ENCODE assay signal across 10 cellular contexts in genomic region chr7:50531401-50531906, GRCh38. TPM values are rescaled to one million over a fixed set of nuclear protein-coding genes. Genes with fewer than 3 reads are reported as not detected.
A peak's percentile ranks its signal among the peaks of the same experiment; 100 is the strongest.
DNase-seq lines count a peak whose midpoint lies in the region; ATAC-seq lines count a peak whose summit lies in the region.
"Had no signal": no experiment of that assay in that cellular context is flagged by ENCODE, and none has a peak within 500 bp of the region (broad histone marks: within the 10 kb centered on the region; RNA-seq: fewer than 3 reads in every experiment).

No MANE protein-coding gene starts in this region.

- peak; percentile 55 for DNase-seq in activated naive CD4-positive, alpha-beta T cell treated with anti-CD3 and anti-CD28 coated beads for 36 hours
- no peak for DNase-seq in activated naive CD4-positive, alpha-beta T cell treated with anti-CD3 and anti-CD28 coated beads, Interleukin-2, amount 50 U/mL, for 16 hours
- DNase-seq in NCI-H69 (lab: John Stamatoyannopoulos, UW) (peak; percentile 97), aorta (no peak), activated gamma-delta T cell (lab: John Stamatoyannopoulos, UW) (no peak), GOT3 (lab: John Stamatoyannopoulos, UW) (no peak)
- DNase-seq in stimulated activated CD8-positive, alpha-beta memory T cell treated with anti-CD3 and anti-CD28 coated beads, Interleukin-12 subunit alpha, Interleukin-12 subunit beta, amount 100 ng/mL, for 1 hour (ENCODE audit: low read depth): peak; percentile 9

- peaks cover 10% of the 10 kb centered on the region for H3K4me1 Mint-ChIP-seq in activated naive CD4-positive, alpha-beta T cell treated with anti-CD3 and anti-CD28 coated beads for 36 hours (ENCODE audit: low read depth)

- H3K9me3 ChIP-seq in endocrine pancreas (ENCODE audit: control insufficient read depth, low read length): no peaks in the 10 kb centered on the region
- H3K9me3 ChIP-seq in aorta (ENCODE audit: control insufficient read depth, low read length): peaks cover 1% of the 10 kb centered on the region
- H3K9me3 ChIP-seq: BLaER1 treated with 17β-estradiol and CSF1 and Interleukin-3, amounts not matched to agents 10 nM and 100 nM had no signal

- no peaks in the 10 kb centered on the region for H3K9me3 Mint-ChIP-seq in activated naive CD4-positive, alpha-beta T cell treated with anti-CD3 and anti-CD28 coated beads for 36 hours

- H3K4me1 ChIP-seq in endocrine pancreas (ENCODE audit: control insufficient read depth, insufficient read depth, low read length) (peaks cover 14% of the 10 kb centered on the region), aorta (ENCODE audit: control insufficient read depth in 1 of 2, insufficient read depth in 2 of 2, low read length in 2 of 2) (no peaks in the 10 kb centered on the region)

- WGBS in aorta, 2 donors: 52 to 58% methylated on average over 11 of the region's 11 CpGs

- H3K36me3 Mint-ChIP-seq in activated naive CD4-positive, alpha-beta T cell treated with anti-CD3 and anti-CD28 coated beads for 36 hours (ENCODE audit: low read depth): no peaks in the 10 kb centered on the region

- H3K27me3 ChIP-seq in endocrine pancreas (ENCODE audit: control insufficient read depth, insufficient read depth, low read length): no peaks in the 10 kb centered on the region
- no peaks in the 10 kb centered on the region for H3K27me3 ChIP-seq in aorta (ENCODE audit: control insufficient read depth in 1 of 2, insufficient read depth in 2 of 2, low read length in 1 of 2)
- H3K27me3 ChIP-seq: BLaER1 treated with 17β-estradiol and CSF1 and Interleukin-3, amounts not matched to agents 10 nM and 100 nM had no signal

- H3K4me3 ChIP-seq in endocrine pancreas (ENCODE audit: control insufficient read depth, insufficient read depth, low read length): peak overlapping the region; percentile 11
- no peak overlapping the region for H3K4me3 ChIP-seq in aorta (ENCODE audit: low read length in 2 of 2)
- H3K4me3 ChIP-seq: BLaER1 treated with 17β-estradiol and CSF1 and Interleukin-3, amounts not matched to agents 10 nM and 100 nM had no signal

- CTCF ChIA-PET in activated naive CD4-positive, alpha-beta T cell treated with anti-CD3 and anti-CD28 coated beads for 36 hours (lab: Charles Lee): interaction anchor here (0.8 to 1.0 kb wide), 2 partner anchors 37 to 81 kb away, joined by 3 read pairs; no protein-coding TSS in a partner anchor

- intact Hi-C loops in activated naive CD4-positive, alpha-beta T cell treated with anti-CD3 and anti-CD28 coated beads for 36 hours (cut with micrococcal nuclease): loop anchor here (2.0 kb wide), 1 partner anchor 63 kb away; no protein-coding TSS in a partner anchor
- intact Hi-C loops in aorta (cut with DNase I): no loop called here

- ATAC-seq in aorta (ENCODE audit: low FRiP score): no peak

- H3K36me3 ChIP-seq in endocrine pancreas (ENCODE audit: control insufficient read depth, insufficient read depth, low read length) (no peaks in the 10 kb centered on the region), aorta (ENCODE audit: control insufficient read depth in 1 of 2, insufficient read depth in 2 of 2, low read length in 1 of 2) (no peaks in the 10 kb centered on the region)
- H3K36me3 ChIP-seq: BLaER1 treated with 17β-estradiol and CSF1 and Interleukin-3, amounts not matched to agents 10 nM and 100 nM had no signal

- H3K4me3 Mint-ChIP-seq in activated naive CD4-positive, alpha-beta T cell treated with anti-CD3 and anti-CD28 coated beads for 36 hours: no peak overlapping the region

- no peak overlapping the region for H3K27ac Mint-ChIP-seq in activated naive CD4-positive, alpha-beta T cell treated with anti-CD3 and anti-CD28 coated beads for 36 hours

- no peak overlapping the region for H3K27ac ChIP-seq in aorta (ENCODE audit: low read depth in 1 of 2, low read length in 2 of 2)
- H3K27ac ChIP-seq: BLaER1 treated with 17β-estradiol and CSF1 and Interleukin-3, amounts not matched to agents 10 nM and 100 nM had no signal

- peak overlapping the region; percentile 1 for H3K9ac ChIP-seq in endocrine pancreas (ENCODE audit: control insufficient read depth, insufficient read depth, low read length)
- H3K9ac ChIP-seq: BLaER1 treated with 17β-estradiol and CSF1 and Interleukin-3, amounts not matched to agents 10 nM and 100 nM had no signal

- H3K27me3 Mint-ChIP-seq in activated naive CD4-positive, alpha-beta T cell treated with anti-CD3 and anti-CD28 coated beads for 36 hours (ENCODE audit: low read depth): peaks cover 2% of the 10 kb centered on the region

RNA-seq across cellular contexts. Expression of gene DDC, which starts 33.8 kb away (rescaled TPM):
- total RNA-seq in activated naive CD4-positive, alpha-beta T cell treated with anti-CD3 and anti-CD28 coated beads for 36 hours: under 1 TPM in 1 of 2 experiments, not detected in 1; 0.38 TPM
- total RNA-seq in aorta: not detected
- 10 to 100 TPM in 1 of 2 donors, not detected in 1; 49.6 TPM for polyA plus RNA-seq in aorta
- total RNA-seq: glomerular endothelial cell had no signal

Comparison
In these comparisons a context has a peak if more than half of its experiments do, and no peak if none do; other contexts are left out.
1. DNase-seq: peak in activated naive CD4-positive, alpha-beta T cell treated with anti-CD3 and anti-CD28 coated beads for 36 hours (single experiment), NCI-H69 (single experiment) and stimulated activated CD8-positive, alpha-beta memory T cell treated with anti-CD3 and anti-CD28 coated beads, Interleukin-12 subunit alpha, Interleukin-12 subunit beta, amount 100 ng/mL, for 1 hour (single experiment); none in activated naive CD4-positive, alpha-beta T cell treated with anti-CD3 and anti-CD28 coated beads, Interleukin-2, amount 50 U/mL, for 16 hours (single experiment), aorta (0 of 2), activated gamma-delta T cell (single experiment) and GOT3 (single experiment).